ENCODE assay signal across 8 cellular contexts in the genomic region with DNA sequence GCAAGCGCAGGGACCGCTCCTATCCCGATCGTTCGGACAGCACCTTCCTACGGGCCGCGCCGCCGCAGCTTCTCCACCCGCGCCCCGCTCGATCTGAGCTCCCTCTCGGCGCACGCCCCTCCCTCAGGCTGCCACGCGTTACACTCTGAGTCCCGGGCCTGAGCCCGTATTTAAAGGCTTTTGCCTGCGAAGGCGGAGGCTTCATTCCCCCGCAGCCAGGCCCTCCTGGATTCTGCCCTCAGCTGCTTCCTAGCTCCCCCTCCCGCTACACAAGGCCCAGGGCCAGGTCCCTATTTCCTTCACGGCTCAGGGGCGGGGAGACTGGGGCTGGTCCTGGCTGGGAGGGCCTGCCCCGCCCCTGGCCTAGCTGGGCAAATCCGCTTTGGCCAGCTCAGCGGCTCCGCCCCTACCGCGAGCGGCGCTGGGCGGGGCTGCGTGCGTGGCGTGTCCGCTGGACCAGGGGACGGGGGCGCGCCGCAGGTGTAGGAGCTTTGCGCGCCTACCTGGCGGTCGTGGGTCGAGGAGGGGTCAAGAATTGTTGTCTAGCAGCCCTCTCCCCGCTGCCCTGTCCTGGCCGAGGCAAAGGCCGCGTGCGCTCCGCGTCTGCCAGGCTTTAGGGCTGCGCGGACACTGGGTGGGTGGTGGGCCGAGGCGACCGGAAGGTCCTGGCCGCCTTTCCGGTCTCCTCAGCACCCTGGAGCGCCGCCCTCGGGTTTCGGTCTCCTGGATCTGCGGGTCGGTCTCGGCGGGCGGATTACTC. TPM values are rescaled to one million over a fixed set of nuclear protein-coding genes. Genes with fewer than 3 reads are reported as not detected.
DNase-seq lines count a peak whose midpoint lies in the region; ATAC-seq and TF ChIP-seq lines count a peak whose summit lies in the region.

A gene (minus strand): TSS at position 144 of the 760 bp plus-strand sequence. CDS start 5,927 bp downstream, outside the sequence.

- H3K4me3 Mint-ChIP-seq in HFFc6, result peak within 1 kb of the TSS; percentile 94
- peak within 1 kb of the TSS; percentile 98 for H3K4me3 Mint-ChIP-seq in activated naive CD4-positive, alpha-beta T cell treated with anti-CD3 and anti-CD28 coated beads, Interleukin-2, amount 10 ng/mL, durations not matched to agents 7 days and 5 days

- H3K4me1 ChIP-seq in gastroesophageal sphincter, result peaks cover 0 to 33% (median 8%) of the 10 kb centered on the region in 3 donors

- TF ChIP-seq POLR2A in NB4 (IDR thresholded peaks at IDR 0.05; ENCODE audit: extremely low read depth, insufficient read length), result peak; percentile 95
- TF ChIP-seq POLR2A in gastroesophageal sphincter (IDR thresholded peaks at IDR 0.05), result peak; percentile 82 to 83

- ATAC-seq in gastroesophageal sphincter, result peak; percentile 98

- H3K27me3 ChIP-seq in GM06990 (replicated peaks; ENCODE audit: control insufficient read depth, insufficient read depth, low read length), result no peaks in the 10 kb centered on the region
- H3K27me3 ChIP-seq in gastroesophageal sphincter, result no peaks in the 10 kb centered on the region

- H3K9me3 ChIP-seq in SK-N-MC (ENCODE audit: low read depth, low read length), result no peaks in the 10 kb centered on the region
- no peaks in the 10 kb centered on the region for H3K9me3 ChIP-seq in gastroesophageal sphincter

- H3K27ac ChIP-seq in SK-N-MC (0 out of 2 replicates have a peak within 1 kb of the TSS, but pooled peaks have one; percentile 34), gastroesophageal sphincter (peak within 1 kb of the TSS; percentile 70 to 99 (median 95))

- peaks cover 26% of the 10 kb centered on the region for H3K9me3 Mint-ChIP-seq in HFFc6
- peaks cover 19% of the 10 kb centered on the region for H3K9me3 Mint-ChIP-seq in activated naive CD4-positive, alpha-beta T cell treated with anti-CD3 and anti-CD28 coated beads, Interleukin-2, amount 10 ng/mL, durations not matched to agents 7 days and 5 days

- DNase-seq in GM06990 (ENCODE audit: extremely low read depth, insufficient read length), result peak; percentile 96
- peak; percentile 98 for DNase-seq in HFFc6
- peak; percentile 99 for DNase-seq in NB4 (ENCODE audit: low read depth)
- DNase-seq in SK-N-MC (ENCODE audit: low read depth, low spot score), result peak; percentile 64
- DNase-seq in activated naive CD4-positive, alpha-beta T cell treated with anti-CD3 and anti-CD28 coated beads, Interleukin-2, amount 10 ng/mL, durations not matched to agents 7 days and 5 days, result peak; percentile 94
- peak; percentile 95 for DNase-seq in non-pigmented ciliary epithelial cell (ENCODE audit: low read depth)
- DNase-seq in superior temporal gyrus (ENCODE audit: extremely low spot score), result peak; percentile 97

- H3K36me3 ChIP-seq in GM06990 (ENCODE audit: control insufficient read depth, insufficient read depth, low read length) (no peaks in the 10 kb centered on the region; the same call in none of the 2 replicates), SK-N-MC (ENCODE audit: insufficient read depth, low read length) (no peaks in the 10 kb centered on the region), gastroesophageal sphincter (peaks cover 0 to 12% of the 10 kb centered on the region in 2 donors)

- TF ChIP-seq CTCF in GM06990 (IDR thresholded peaks at IDR 0.05; ENCODE audit: insufficient read depth, low read length, poor library complexity, severe bottlenecking), result peak; percentile 31
- TF ChIP-seq CTCF in HFFc6 (IDR thresholded peaks at IDR 0.05), result no peak; the same call in 1 of the 2 replicates
- no peak for TF ChIP-seq CTCF in NB4 (IDR thresholded peaks at IDR 0.05; ENCODE audit: low read depth, low read length)
- TF ChIP-seq CTCF in gastroesophageal sphincter (IDR thresholded peaks at IDR 0.05), result peak in 2 of 4 experiments; percentile 2 to 47

- 0% methylated on average over 3 to 32 of the region's 72 CpGs for WGBS in gastroesophageal sphincter (ENCODE audit: low coverage in 1 of 2), 2 donors

- H3K27me3 Mint-ChIP-seq in HFFc6 (ENCODE audit: insufficient read depth), result peaks cover 5% of the 10 kb centered on the region
- peaks cover 10% of the 10 kb centered on the region for H3K27me3 Mint-ChIP-seq in activated naive CD4-positive, alpha-beta T cell treated with anti-CD3 and anti-CD28 coated beads, Interleukin-2, amount 10 ng/mL, durations not matched to agents 7 days and 5 days

- CTCF ChIA-PET in activated naive CD4-positive, alpha-beta T cell treated with anti-CD3 and anti-CD28 coated beads, Interleukin-2, amount 10 ng/mL, durations not matched to agents 7 days and 5 days (lab: Charles Lee), result interaction anchor here (1.0 kb wide), 1 partner anchor 170 kb away, joined by 4 read pairs; a partner anchor contains a TSS

- H3K36me3 Mint-ChIP-seq in HFFc6 (ENCODE audit: low read depth), result peaks cover 49% of the 10 kb centered on the region
- H3K36me3 Mint-ChIP-seq in activated naive CD4-positive, alpha-beta T cell treated with anti-CD3 and anti-CD28 coated beads, Interleukin-2, amount 10 ng/mL, durations not matched to agents 7 days and 5 days, result peaks cover 16% of the 10 kb centered on the region

- no peak for TF ChIP-seq EP300 in gastroesophageal sphincter (IDR thresholded peaks at IDR 0.05)

- peak within 1 kb of the TSS; percentile 99 for H3K4me3 ChIP-seq in GM06990 (replicated peaks; ENCODE audit: low read depth, low read length)
- H3K4me3 ChIP-seq in NB4 (ENCODE audit: low read depth, low read length), result peak within 1 kb of the TSS; percentile 90
- peak within 1 kb of the TSS; percentile 99 for H3K4me3 ChIP-seq in SK-N-MC
- peak within 1 kb of the TSS; percentile 47 to 87 for H3K4me3 ChIP-seq in gastroesophageal sphincter

- peak within 1 kb of the TSS; percentile 96 for H3K9ac ChIP-seq in SK-N-MC (ENCODE audit: insufficient read length)

- peak within 1 kb of the TSS; percentile 96 for H3K27ac Mint-ChIP-seq in HFFc6
- H3K27ac Mint-ChIP-seq in activated naive CD4-positive, alpha-beta T cell treated with anti-CD3 and anti-CD28 coated beads, Interleukin-2, amount 10 ng/mL, durations not matched to agents 7 days and 5 days, result peak within 1 kb of the TSS; percentile 85

- peaks cover 36% of the 10 kb centered on the region for H3K4me1 Mint-ChIP-seq in HFFc6 (ENCODE audit: low read depth)
- H3K4me1 Mint-ChIP-seq in activated naive CD4-positive, alpha-beta T cell treated with anti-CD3 and anti-CD28 coated beads, Interleukin-2, amount 10 ng/mL, durations not matched to agents 7 days and 5 days, result peaks cover 24% of the 10 kb centered on the region

RNA-seq across cellular contexts. Expression of the gene that starts here (rescaled TPM):
- 100 to 1,000 TPM in 5 of 6 experiments, 10 to 100 TPM in 1; 97.1 to 169 (median 158) TPM for total RNA-seq in HFFc6 (2021; fragmentation: NEBNext Ultra II Directional; extraction: Animal tissue kit (Norgen Biotek cat#: 25700))
- 100 to 1,000 TPM in 1 of 4 donors, 10 to 100 TPM in 3; 31.1 to 151 (median 90.0) TPM for total RNA-seq in gastroesophageal sphincter

Comparison
In these comparisons a context has a peak if more than half of its experiments do, and no peak if none do; other contexts are left out.
1. Peak in every context shown above with its lines: DNase-seq, ATAC-seq, H3K4me3 ChIP-seq and H3K27ac ChIP-seq.